15 cellular contexts compared by ENCODE assay signal in the genomic region with DNA sequence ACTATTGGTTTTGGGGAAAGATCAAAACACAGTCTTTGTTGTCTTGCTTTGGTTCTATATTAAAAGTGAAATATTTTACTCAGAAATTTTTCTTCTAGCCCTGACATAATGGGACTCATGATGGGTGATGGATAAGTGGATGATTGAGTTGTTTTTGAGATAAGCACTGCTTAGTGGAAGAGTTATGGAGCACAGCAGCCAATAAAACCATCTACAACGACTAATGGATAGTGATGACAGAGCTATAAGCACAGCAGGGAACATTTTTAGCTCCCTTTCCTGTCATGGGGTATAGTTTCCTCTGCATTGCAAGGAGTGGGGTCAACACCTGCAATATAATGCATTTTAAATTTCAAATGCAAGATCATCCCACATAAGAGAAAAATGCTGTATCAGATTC.
DNase-seq lines count a peak whose midpoint lies in the region; ATAC-seq and TF ChIP-seq lines count a peak whose summit lies in the region.
"Had no signal": no experiment of that assay in that cellular context is flagged by ENCODE, and none has a peak within 500 bp of the region (broad histone marks: within the 10 kb centered on the region; RNA-seq: fewer than 3 reads in every experiment).

No MANE protein-coding gene starts in this region.

- no peak for TF ChIP-seq CTCF in breast epithelium (IDR thresholded peaks at IDR 0.05)

- no peaks in the 10 kb centered on the region for H3K4me1 Mint-ChIP-seq in activated CD8-positive, alpha-beta memory T cell treated with anti-CD3 and anti-CD28 coated beads, Interleukin-2, amount 10 ng/mL, durations not matched to agents 7 days and 5 days
- H3K4me1 Mint-ChIP-seq: CD8-positive, alpha-beta memory T cell had no signal

- no peak for ATAC-seq in activated CD8-positive, alpha-beta memory T cell treated with anti-CD3 and anti-CD28 coated beads, Interleukin-2, amount 10 ng/mL, durations not matched to agents 7 days and 5 days
- ATAC-seq in GM19467 (IDR thresholded peaks at IDR 0.05; ENCODE audit: unreplicated experiment) = no peak
- ATAC-seq: GM12878, K562 had no signal

- H3K36me3 ChIP-seq in breast epithelium = no peaks in the 10 kb centered on the region
- H3K36me3 ChIP-seq: BLaER1 had no signal

- no peaks in the 10 kb centered on the region for H3K27me3 Mint-ChIP-seq in activated CD8-positive, alpha-beta memory T cell treated with anti-CD3 and anti-CD28 coated beads, Interleukin-2, amount 10 ng/mL, durations not matched to agents 7 days and 5 days
- H3K27me3 Mint-ChIP-seq: CD8-positive, alpha-beta memory T cell had no signal

- H3K4me3 ChIP-seq in breast epithelium = no peak overlapping the region
- H3K4me3 ChIP-seq: BLaER1, GM12878, GM23248, K562 had no signal

- DNase-seq in DMS79 treated with DMSO at 0.1 percent for 48 hours (lab: John Stamatoyannopoulos, UW) = peak; percentile 3
- no peak for DNase-seq in DMS79 (lab: John Stamatoyannopoulos, UW)
- DNase-seq in NCI-H187 (lab: John Stamatoyannopoulos, UW) = peak; percentile 42 to 60
- DNase-seq in NCI-H2227 treated with DMSO at 0.1 percent for 48 hours (lab: John Stamatoyannopoulos, UW) = peak; percentile 84
- no peak for DNase-seq in activated CD8-positive, alpha-beta memory T cell treated with anti-CD3 and anti-CD28 coated beads, Interleukin-2, amount 10 ng/mL, durations not matched to agents 7 days and 5 days
- no peak for DNase-seq in breast epithelium (ENCODE audit: low spot score in 2 of 2)
- DNase-seq: AML-193; Caco-2; CD8-positive, alpha-beta memory T cell; GM23248 had no signal

- no peak overlapping the region for H3K4me3 Mint-ChIP-seq in activated CD8-positive, alpha-beta memory T cell treated with anti-CD3 and anti-CD28 coated beads, Interleukin-2, amount 10 ng/mL, durations not matched to agents 7 days and 5 days
- H3K4me3 Mint-ChIP-seq: CD8-positive, alpha-beta memory T cell had no signal

- H3K27ac Mint-ChIP-seq in activated CD8-positive, alpha-beta memory T cell treated with anti-CD3 and anti-CD28 coated beads, Interleukin-2, amount 10 ng/mL, durations not matched to agents 7 days and 5 days = no peak overlapping the region
- H3K27ac Mint-ChIP-seq: CD8-positive, alpha-beta memory T cell had no signal

- H3K27ac ChIP-seq in breast epithelium = no peak overlapping the region
- H3K27ac ChIP-seq: 22Rv1, BLaER1, GM23248 had no signal

- no peaks in the 10 kb centered on the region for H3K36me3 Mint-ChIP-seq in activated CD8-positive, alpha-beta memory T cell treated with anti-CD3 and anti-CD28 coated beads, Interleukin-2, amount 10 ng/mL, durations not matched to agents 7 days and 5 days
- H3K36me3 Mint-ChIP-seq: CD8-positive, alpha-beta memory T cell had no signal

- no peaks in the 10 kb centered on the region for H3K4me1 ChIP-seq in breast epithelium
- H3K4me1 ChIP-seq: BLaER1, Caco-2 had no signal

- no peak for TF ChIP-seq POLR2A in breast epithelium (IDR thresholded peaks at IDR 0.05)

- intact Hi-C loops in breast epithelium (cut with DNase I; ENCODE audit: low total_unique reads) = loop anchor here (1.0 kb wide), 1 partner anchor 8 kb away; no protein-coding TSS in a partner anchor

- CTCF ChIA-PET in activated CD8-positive, alpha-beta memory T cell treated with anti-CD3 and anti-CD28 coated beads, Interleukin-2, amount 10 ng/mL, durations not matched to agents 7 days and 5 days (lab: Charles Lee) = no interaction called here

- peaks cover 0 to 5% of the 10 kb centered on the region in 2 donors for H3K9me3 ChIP-seq in breast epithelium
- H3K9me3 ChIP-seq: Caco-2 had no signal

- H3K27me3 ChIP-seq in breast epithelium = no peaks in the 10 kb centered on the region
- H3K27me3 ChIP-seq: BLaER1 had no signal

- peaks cover 3% of the 10 kb centered on the region for H3K9me3 Mint-ChIP-seq in activated CD8-positive, alpha-beta memory T cell treated with anti-CD3 and anti-CD28 coated beads, Interleukin-2, amount 10 ng/mL, durations not matched to agents 7 days and 5 days (ENCODE audit: low read depth)

Comparison
In these comparisons a context has a peak if more than half of its experiments do, and no peak if none do; other contexts are left out.
1. DNase-seq: peak in DMS79 treated with DMSO at 0.1 percent for 48 hours (single experiment), NCI-H187 (2 of 2) and NCI-H2227 treated with DMSO at 0.1 percent for 48 hours (single experiment); none in DMS79 (single experiment), activated CD8-positive, alpha-beta memory T cell treated with anti-CD3 and anti-CD28 coated beads, Interleukin-2, amount 10 ng/mL, durations not matched to agents 7 days and 5 days (single experiment) and breast epithelium (0 of 2).